ENCODE assay signal across 26 cellular contexts in genomic region chr22:42203609-42204008, GRCh38.
DNase-seq lines count a peak whose midpoint lies in the region; ATAC-seq and TF ChIP-seq lines count a peak whose summit lies in the region.
"Had no signal": no experiment of that assay in that cellular context is flagged by ENCODE, and none has a peak within 500 bp of the region (broad histone marks: within the 10 kb centered on the region; RNA-seq: fewer than 3 reads in every experiment).

No MANE protein-coding gene starts in this region.

- peaks cover 47% of the 10 kb centered on the region for H3K4me1 Mint-ChIP-seq in activated naive CD4-positive, alpha-beta T cell treated with anti-CD3 and anti-CD28 coated beads, Interleukin-2, amount 10 ng/mL, durations not matched to agents 7 days and 5 days
- peaks cover 62% of the 10 kb centered on the region for H3K4me1 Mint-ChIP-seq in central memory CD8-positive, alpha-beta T cell
- H3K4me1 Mint-ChIP-seq in naive thymus-derived CD8-positive, alpha-beta T cell = peaks cover 30 to 80% (median 73%) of the 10 kb centered on the region in 4 donors

- ATAC-seq in central memory CD8-positive, alpha-beta T cell (replicated peaks; ENCODE audit: extremely low read depth, poor library complexity, severe bottlenecking) = no peak
- ATAC-seq in naive thymus-derived CD8-positive, alpha-beta T cell = no peak
- ATAC-seq in foreskin keratinocyte = no peak
- ATAC-seq: lower lobe of right lung had no signal

- CTCF ChIA-PET in activated naive CD4-positive, alpha-beta T cell treated with anti-CD3 and anti-CD28 coated beads, Interleukin-2, amount 10 ng/mL, durations not matched to agents 7 days and 5 days (lab: Charles Lee) = no interaction called here

- DNase-seq in activated naive CD4-positive, alpha-beta T cell treated with anti-CD3 and anti-CD28 coated beads, Interleukin-2, amount 10 ng/mL, durations not matched to agents 7 days and 5 days = no peak
- no peak for DNase-seq in activated naive CD4-positive, alpha-beta T cell (lab: John Stamatoyannopoulos, UW)
- DNase-seq in H7 = peak; percentile 55
- DNase-seq in central memory CD8-positive, alpha-beta T cell (ENCODE audit: low spot score in 2 of 2) = no peak
- no peak for DNase-seq in naive thymus-derived CD8-positive, alpha-beta T cell
- no peak for DNase-seq in amygdala (lab: John Stamatoyannopoulos, UW)
- no peak for DNase-seq in foreskin keratinocyte
- DNase-seq in globus pallidus (ENCODE audit: low spot score) = no peak
- DNase-seq: activated effector memory CD4-positive, alpha-beta T cell treated with anti-CD3 and anti-CD28 coated beads, Interleukin-2, amount 50 U/mL, for 16 hours; C1 segment of cervical spinal cord; central memory CD4-positive, alpha-beta T cell; erythroblast; foreskin melanocyte; hypothalamus; lower lobe of right lung; MV-4-11; NCI-H1694; NCI-H526; retina; SJCRH30; stimulated activated CD4-positive, alpha-beta T cell treated with anti-CD3 and anti-CD28 coated beads, Interleukin-2, amount 100 ng/mL, for 48 hours; stimulated activated naive CD4-positive, alpha-beta T cell treated with Interleukin-2 at 50 U/mL for 16 hours; thyroid gland had no signal

- POLR2A ChIA-PET in naive thymus-derived CD8-positive, alpha-beta T cell (lab: Charles Lee) = no interaction called here

- H3K36me3 ChIP-seq in H7 (replicated peaks; ENCODE audit: control insufficient read depth, insufficient read depth, low read length) = no peaks in the 10 kb centered on the region; the same call in 1 of the 2 replicates
- H3K36me3 ChIP-seq: ascending aorta, SJCRH30, thyroid gland had no signal

- H3K4me1 ChIP-seq in foreskin keratinocyte = no peaks in the 10 kb centered on the region
- H3K4me1 ChIP-seq: SJCRH30 had no signal

- H3K27ac ChIP-seq in foreskin keratinocyte = no peak overlapping the region
- H3K27ac ChIP-seq: ascending aorta, KMS-11, lower lobe of right lung, SJCRH30, VCaP had no signal

- TF ChIP-seq CTCF in foreskin keratinocyte (conservative IDR thresholded peaks at IDR 0.05) = no peak

- no peaks in the 10 kb centered on the region for H3K9me3 Mint-ChIP-seq in activated naive CD4-positive, alpha-beta T cell treated with anti-CD3 and anti-CD28 coated beads, Interleukin-2, amount 10 ng/mL, durations not matched to agents 7 days and 5 days
- no peaks in the 10 kb centered on the region for H3K9me3 Mint-ChIP-seq in central memory CD8-positive, alpha-beta T cell
- no peaks in the 10 kb centered on the region for H3K9me3 Mint-ChIP-seq in naive thymus-derived CD8-positive, alpha-beta T cell

- H3K27me3 ChIP-seq in H7 (ENCODE audit: control insufficient read depth, insufficient read depth, low read length) (no peaks in the 10 kb centered on the region), foreskin keratinocyte (no peaks in the 10 kb centered on the region)
- H3K27me3 ChIP-seq: ascending aorta, SJCRH30, thyroid gland had no signal

- no peaks in the 10 kb centered on the region for H3K27me3 Mint-ChIP-seq in activated naive CD4-positive, alpha-beta T cell treated with anti-CD3 and anti-CD28 coated beads, Interleukin-2, amount 10 ng/mL, durations not matched to agents 7 days and 5 days
- H3K27me3 Mint-ChIP-seq in central memory CD8-positive, alpha-beta T cell = no peaks in the 10 kb centered on the region
- no peaks in the 10 kb centered on the region for H3K27me3 Mint-ChIP-seq in naive thymus-derived CD8-positive, alpha-beta T cell

- peak overlapping the region; percentile 50 for H3K27ac Mint-ChIP-seq in activated naive CD4-positive, alpha-beta T cell treated with anti-CD3 and anti-CD28 coated beads, Interleukin-2, amount 10 ng/mL, durations not matched to agents 7 days and 5 days
- peak overlapping the region; percentile 90 for H3K27ac Mint-ChIP-seq in central memory CD8-positive, alpha-beta T cell (ENCODE audit: low read depth)
- peak overlapping the region in 9 of 10 donors; percentile 6 to 86 (median 54) for H3K27ac Mint-ChIP-seq in naive thymus-derived CD8-positive, alpha-beta T cell

- no peak overlapping the region for H3K4me3 Mint-ChIP-seq in activated naive CD4-positive, alpha-beta T cell treated with anti-CD3 and anti-CD28 coated beads, Interleukin-2, amount 10 ng/mL, durations not matched to agents 7 days and 5 days
- H3K4me3 Mint-ChIP-seq in central memory CD8-positive, alpha-beta T cell = peak overlapping the region; percentile 82
- H3K4me3 Mint-ChIP-seq in naive thymus-derived CD8-positive, alpha-beta T cell = peak overlapping the region in 7 of 10 donors; percentile 1 to 74 (median 34)

- no peak overlapping the region for H3K4me3 ChIP-seq in H7 (ENCODE audit: insufficient read depth, low read depth, low read length)
- H3K4me3 ChIP-seq: ascending aorta, lower lobe of right lung, SJCRH30, thyroid gland had no signal

- H3K36me3 Mint-ChIP-seq in activated naive CD4-positive, alpha-beta T cell treated with anti-CD3 and anti-CD28 coated beads, Interleukin-2, amount 10 ng/mL, durations not matched to agents 7 days and 5 days = peaks cover 47% of the 10 kb centered on the region
- H3K36me3 Mint-ChIP-seq in central memory CD8-positive, alpha-beta T cell (ENCODE audit: insufficient read depth) = peaks cover 17% of the 10 kb centered on the region
- peaks cover 0 to 70% (median 19%) of the 10 kb centered on the region in 3 donors for H3K36me3 Mint-ChIP-seq in naive thymus-derived CD8-positive, alpha-beta T cell
